ENCODE assay signal across 8 cellular contexts in genomic region chr18:54679318-54680149, GRCh38.
DNase-seq lines count a peak whose midpoint lies in the region; ATAC-seq, FAIRE-seq and TF ChIP-seq lines count a peak whose summit lies in the region.

No MANE protein-coding gene starts in this region.

- 0 out of 3 replicates have a peak overlapping the region, but pooled peaks have one; percentile 3 for H3K4me2 ChIP-seq in A549

- no peak for FAIRE-seq in A549 (lab: Jason Lieb, UNC)

- WGBS in A549 (ENCODE audit: missing lambda C conversion rate): 27% methylated on average over 4 of the region's 4 CpGs
- 26 to 40% methylated on average over 4 of the region's 4 CpGs for WGBS in esophagus squamous epithelium, 2 donors
- 32 to 38% methylated on average over 4 of the region's 4 CpGs for WGBS in lower leg skin, 2 donors

- TF ChIP-seq CTCF in A549 (IDR thresholded peaks at IDR 0.05): peak; percentile 68
- TF ChIP-seq CTCF in GM12875 (IDR thresholded peaks at IDR 0.05; ENCODE audit: borderline replicate concordance, insufficient read depth, low read depth, low read length): peak; percentile 33; the same call in 1 of the 2 replicates
- TF ChIP-seq CTCF in RWPE1 (conservative IDR thresholded peaks at IDR 0.05; ENCODE audit: low read depth): peak; percentile 62
- peak; percentile 17 to 68 (median 42) for TF ChIP-seq CTCF in esophagus squamous epithelium (IDR thresholded peaks at IDR 0.05)
- no peak for TF ChIP-seq CTCF in lower leg skin (IDR thresholded peaks at IDR 0.05)
- no peak for TF ChIP-seq CTCF in gastrocnemius medialis (IDR thresholded peaks at IDR 0.05 in 4 of 5, conservative IDR thresholded peaks at IDR 0.05 in 1 of 5)

- TF ChIP-seq RAD21 in A549 (conservative IDR thresholded peaks at IDR 0.05 in 1 of 2, IDR thresholded peaks at IDR 0.05 in 1 of 2): peak; percentile 90 to 92

- CTCF ChIA-PET in A549 (lab: Yijun Ruan, JAX): interaction anchor here (0.6 to 3.2 kb wide), 31 partner anchors 9 to 549 kb away, joined by 3 to 55 read pairs (median 3); no protein-coding TSS in a partner anchor
- CTCF ChIA-PET in RWPE1 (lab: Yijun Ruan, JAX): interaction anchor here (0.5 kb wide), 1 partner anchor 360 kb away, joined by 4 read pairs; no protein-coding TSS in a partner anchor

- intact Hi-C loops in esophagus squamous epithelium (cut with DNase I) (loop anchor here (5.0 kb wide), 1 partner anchor 303 kb away; no protein-coding TSS in a partner anchor), lower leg skin (cut with DNase I; ENCODE audit: low total_unique reads) (loop anchor here (10.0 kb wide), 2 partner anchors 235 to 305 kb away; no protein-coding TSS in a partner anchor), gastrocnemius medialis (cut with DNase I; ENCODE audit: low total_unique reads) (loop anchor here (10.0 kb wide), 1 partner anchor 235 kb away; no protein-coding TSS in a partner anchor)

- no peak for TF ChIP-seq EP300 in A549 (IDR thresholded peaks at IDR 0.05)

- TF ChIP-seq POLR2A in A549 (IDR thresholded peaks at IDR 0.05; ENCODE audit: low read length) (no peak), esophagus squamous epithelium (IDR thresholded peaks at IDR 0.05) (no peak), lower leg skin (IDR thresholded peaks at IDR 0.05) (no peak), gastrocnemius medialis (IDR thresholded peaks at IDR 0.05) (no peak)

- peak; percentile 47 to 78 for DNase-seq in A549 (ENCODE audit: low read depth in 1 of 2, low spot score in 1 of 2)
- DNase-seq in KG1 (lab: John Stamatoyannopoulos, UW): peak; percentile 50
- DNase-seq in RWPE1 (ENCODE audit: low spot score): peak; percentile 43
- no peak for DNase-seq in esophagus squamous epithelium (lab: John Stamatoyannopoulos, UW)
- peak; percentile 62 for DNase-seq in non-pigmented ciliary epithelial cell (ENCODE audit: low read depth)
- no peak for DNase-seq in lower leg skin (ENCODE audit: low spot score in 2 of 2)
- DNase-seq in gastrocnemius medialis: no peak

- ATAC-seq in A549: peak; percentile 74 to 86; a peak in 5 of 6 replicates
- ATAC-seq in gastrocnemius medialis: no peak

- POLR2A ChIA-PET in A549 (lab: Yijun Ruan, JAX): no interaction called here
- POLR2A ChIA-PET in RWPE1 (lab: Yijun Ruan, JAX; ENCODE audit: low non-redundant PET): no interaction called here

- H3K27me3 ChIP-seq in esophagus squamous epithelium (no peaks in the 10 kb centered on the region), gastrocnemius medialis (no peaks in the 10 kb centered on the region)

- in situ Hi-C loops in gastrocnemius medialis (cut with MboI; ENCODE audit: low sequenced_read_pairs in 4 of 4): loop anchor here in 3 of 4 donors (10.0 to 25.0 kb wide), 2 partner anchors 305 to 308 kb away; no protein-coding TSS in a partner anchor

- H3K27ac ChIP-seq in A549: peak overlapping the region; percentile 72 to 86
- H3K27ac ChIP-seq in RWPE1: no peak overlapping the region
- H3K27ac ChIP-seq in esophagus squamous epithelium: no peak overlapping the region
- no peak overlapping the region for H3K27ac ChIP-seq in gastrocnemius medialis

- H3K9me3 ChIP-seq in A549: peaks cover 6% of the 10 kb centered on the region; the same call in 1 of the 3 replicates
- H3K9me3 ChIP-seq in esophagus squamous epithelium: peaks cover 0 to 4% (median 0%) of the 10 kb centered on the region in 3 donors
- no peaks in the 10 kb centered on the region for H3K9me3 ChIP-seq in gastrocnemius medialis

- H3K36me3 ChIP-seq in esophagus squamous epithelium (no peaks in the 10 kb centered on the region), gastrocnemius medialis (no peaks in the 10 kb centered on the region)

- H3K4me3 ChIP-seq in A549 (no peak overlapping the region), GM12875 (ENCODE audit: low read depth, low read length) (no peak overlapping the region), esophagus squamous epithelium (no peak overlapping the region), lower leg skin (ENCODE audit: low read depth, poor library complexity, severe bottlenecking) (no peak overlapping the region), gastrocnemius medialis (no peak overlapping the region)

- H3K4me1 ChIP-seq in A549 (peaks cover 12% of the 10 kb centered on the region; the same call in 2 of the 3 replicates), esophagus squamous epithelium (no peaks in the 10 kb centered on the region), gastrocnemius medialis (no peaks in the 10 kb centered on the region)

TF ChIP-seq in A549, 52 proteins besides CTCF, POLR2A, EP300 and RAD21:
- TF ChIP-seq SMC3 (IDR thresholded peaks at IDR 0.05): peak; percentile 94
- TF ChIP-seq POLR2AphosphoS2 (conservative IDR thresholded peaks at IDR 0.05; ENCODE audit: low read length): no peak

Comparison
In these comparisons a context has a peak if more than half of its experiments do, and no peak if none do; other contexts are left out.
1. ATAC-seq: peak in A549 (2 of 2); none in gastrocnemius medialis (0 of 2).
2. DNase-seq: peak in A549 (2 of 2), KG1 (single experiment), RWPE1 (single experiment) and non-pigmented ciliary epithelial cell (single experiment); none in esophagus squamous epithelium (single experiment), lower leg skin (0 of 2) and gastrocnemius medialis (0 of 2).
3. H3K27ac ChIP-seq: peak in A549 (2 of 2); none in RWPE1 (single experiment), esophagus squamous epithelium (0 of 4) and gastrocnemius medialis (0 of 4).
4. CTCF ChIP-seq: peak in A549 (single experiment), GM12875 (single experiment), RWPE1 (single experiment) and esophagus squamous epithelium (6 of 6); none in lower leg skin (0 of 3) and gastrocnemius medialis (0 of 5).